In the genomic region with DNA sequence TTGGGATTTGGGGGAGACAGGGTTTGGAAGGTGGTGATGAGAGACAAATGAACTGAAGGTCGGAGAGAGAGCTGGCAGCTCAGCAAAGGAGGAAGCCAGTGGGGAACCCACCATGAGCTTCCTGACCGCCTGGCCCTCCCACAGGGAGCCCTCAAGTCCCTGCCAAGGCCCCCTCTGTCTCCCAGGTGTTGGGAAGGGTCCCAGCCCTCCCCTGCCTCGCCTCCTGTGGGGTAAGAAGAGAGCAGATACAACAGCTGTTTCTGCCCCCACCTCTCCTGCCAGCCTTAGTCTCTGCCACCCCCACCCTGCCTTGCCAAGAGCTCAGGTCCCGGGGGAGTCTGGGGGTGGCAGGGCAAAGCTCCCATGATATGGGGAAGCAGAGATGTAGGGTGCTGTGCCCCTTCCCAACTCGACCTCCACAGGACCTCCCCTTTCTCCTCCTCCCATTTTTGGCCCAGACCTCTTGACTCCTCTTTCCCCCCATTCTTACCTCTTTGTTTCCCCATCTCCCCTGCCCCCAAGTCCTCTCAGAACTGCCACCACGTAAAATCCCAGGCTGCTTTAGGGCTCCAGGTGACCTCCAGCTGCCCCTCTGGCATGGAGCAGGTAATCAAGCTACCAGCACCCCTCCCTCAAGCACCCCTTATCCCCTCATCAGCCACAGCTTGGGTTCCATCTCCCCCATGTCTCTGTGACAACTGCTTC, we compare ENCODE assay signal across 15 cellular contexts. TPM values are rescaled to one million over a fixed set of nuclear protein-coding genes. Genes with fewer than 3 reads are reported as not detected.
DNase-seq lines count a peak whose midpoint lies in the region; ATAC-seq and TF ChIP-seq lines count a peak whose summit lies in the region.
"Had no signal": no experiment of that assay in that cellular context is flagged by ENCODE, and none has a peak within 500 bp of the region (broad histone marks: within the 10 kb centered on the region; RNA-seq: fewer than 3 reads in every experiment).

No MANE protein-coding gene starts in this region.

- H3K9me3 ChIP-seq in BLaER1 = no peaks in the 10 kb centered on the region
- H3K9me3 ChIP-seq in WERI-Rb-1 (ENCODE audit: severe bottlenecking) = peaks cover 6% of the 10 kb centered on the region
- no peaks in the 10 kb centered on the region for H3K9me3 ChIP-seq in right atrium auricular region
- H3K9me3 ChIP-seq: left lung, Peyer's patch, upper lobe of right lung had no signal

- H3K9ac ChIP-seq in BLaER1 = peak overlapping the region; percentile 87

- H3K36me3 ChIP-seq in BLaER1 = peaks cover 8% of the 10 kb centered on the region; the same call in 1 of the 2 replicates
- H3K36me3 ChIP-seq in WERI-Rb-1 = peaks cover 40% of the 10 kb centered on the region
- peaks cover 3% of the 10 kb centered on the region for H3K36me3 ChIP-seq in right atrium auricular region
- H3K36me3 ChIP-seq: left lung, Peyer's patch, upper lobe of right lung had no signal

- intact Hi-C loops in sciatic nerve (cut with DNase I) = no loop called here

- no peaks in the 10 kb centered on the region for H4K20me1 ChIP-seq in BLaER1

- H3K4me2 ChIP-seq in BLaER1 = peak overlapping the region; percentile 99

- ATAC-seq in sciatic nerve (no peak), HG02798 (IDR thresholded peaks at IDR 0.05; ENCODE audit: poor library complexity, unreplicated experiment) (no peak), HG03520 (IDR thresholded peaks at IDR 0.05; ENCODE audit: unreplicated experiment) (no peak)
- ATAC-seq: left lung, T-helper 17 cell, upper lobe of right lung had no signal

- peak overlapping the region; percentile 84 for H3K27ac ChIP-seq in BLaER1
- H3K27ac ChIP-seq in WERI-Rb-1 = peak overlapping the region; percentile 79
- peak overlapping the region; percentile 96 to 97 for H3K27ac ChIP-seq in right atrium auricular region

- H3K27me3 ChIP-seq in BLaER1 (no peaks in the 10 kb centered on the region), WERI-Rb-1 (ENCODE audit: insufficient read depth, low read depth, severe bottlenecking) (no peaks in the 10 kb centered on the region), right atrium auricular region (no peaks in the 10 kb centered on the region)
- H3K27me3 ChIP-seq: Peyer's patch, upper lobe of right lung had no signal

- peak overlapping the region; percentile 53 for H3K4me3 ChIP-seq in BLaER1
- H3K4me3 ChIP-seq in WERI-Rb-1 (ENCODE audit: low read depth, low read length) = no peak overlapping the region
- H3K4me3 ChIP-seq in right atrium auricular region = peak overlapping the region; percentile 44 to 49
- H3K4me3 ChIP-seq: left lung, Peyer's patch, upper lobe of right lung had no signal

- TF ChIP-seq CTCF in WERI-Rb-1 (IDR thresholded peaks at IDR 0.05; ENCODE audit: low read depth, low read length) (no peak), right atrium auricular region (IDR thresholded peaks at IDR 0.05) (no peak)

- DNase-seq in WERI-Rb-1 (peak; percentile 31), right atrium auricular region (ENCODE audit: low spot score) (no peak), sciatic nerve (ENCODE audit: low spot score) (peak; percentile 55), NCI-H748 treated with DMSO at 0.1 percent for 48 hours (lab: John Stamatoyannopoulos, UW) (no peak), NCI-H1092 (lab: John Stamatoyannopoulos, UW) (no peak)
- DNase-seq: NCI-H1105, T-helper 17 cell had no signal

- H3K4me1 ChIP-seq in BLaER1 (peaks cover 94% of the 10 kb centered on the region), right atrium auricular region (peaks cover 0 to 86% of the 10 kb centered on the region in 2 donors)

RNA-seq across cellular contexts. Expression of a gene that starts 0.6 kb away (rescaled TPM):
- total RNA-seq in right atrium auricular region (1,000 to 10,000 TPM in 1 of 2 donors, 100 to 1,000 TPM in 1; 965 to 2,413 TPM), sciatic nerve (99.7 TPM)
- total RNA-seq: bronchial epithelial cell, NCI-H460, Peyer's patch, T-helper 17 cell, upper lobe of right lung had no signal

RNA-seq across cellular contexts. Expression of a gene that starts 1.5 kb away (rescaled TPM):
- total RNA-seq in right atrium auricular region = 100 to 1,000 TPM; 114 to 314 TPM
- total RNA-seq in sciatic nerve = 112 TPM

RNA-seq across cellular contexts. Expression of a gene that starts 5.1 kb away (rescaled TPM):
- total RNA-seq in right atrium auricular region (10 to 100 TPM; 38.2 to 50.1 TPM), sciatic nerve (66.3 TPM)

RNA-seq across cellular contexts. Expression of a gene that starts 12.7 kb away (rescaled TPM):
- total RNA-seq in right atrium auricular region (1 to 10 TPM in 1 of 2 donors, under 1 TPM in 1; 0.55 to 2.4 TPM), sciatic nerve (0.49 TPM)
- total RNA-seq: NCI-H460, T-helper 17 cell had no signal

RNA-seq across cellular contexts. Expression of a gene that starts 15.9 kb away (rescaled TPM):
- total RNA-seq in right atrium auricular region (10 to 100 TPM; 62.7 to 85.1 TPM), sciatic nerve (58.4 TPM)
- total RNA-seq: T-helper 17 cell had no signal

Comparison
In these comparisons a context has a peak if more than half of its experiments do, and no peak if none do; other contexts are left out.
1. DNase-seq: peak in WERI-Rb-1 (single experiment) and sciatic nerve (single experiment); none in right atrium auricular region (single experiment), NCI-H748 treated with DMSO at 0.1 percent for 48 hours (single experiment) and NCI-H1092 (single experiment).
2. Peak in every context shown above with its lines, with median percentiles within 50 percentile points of each other: H3K27ac ChIP-seq.